8 cellular contexts compared by ENCODE assay signal in the genomic region with DNA sequence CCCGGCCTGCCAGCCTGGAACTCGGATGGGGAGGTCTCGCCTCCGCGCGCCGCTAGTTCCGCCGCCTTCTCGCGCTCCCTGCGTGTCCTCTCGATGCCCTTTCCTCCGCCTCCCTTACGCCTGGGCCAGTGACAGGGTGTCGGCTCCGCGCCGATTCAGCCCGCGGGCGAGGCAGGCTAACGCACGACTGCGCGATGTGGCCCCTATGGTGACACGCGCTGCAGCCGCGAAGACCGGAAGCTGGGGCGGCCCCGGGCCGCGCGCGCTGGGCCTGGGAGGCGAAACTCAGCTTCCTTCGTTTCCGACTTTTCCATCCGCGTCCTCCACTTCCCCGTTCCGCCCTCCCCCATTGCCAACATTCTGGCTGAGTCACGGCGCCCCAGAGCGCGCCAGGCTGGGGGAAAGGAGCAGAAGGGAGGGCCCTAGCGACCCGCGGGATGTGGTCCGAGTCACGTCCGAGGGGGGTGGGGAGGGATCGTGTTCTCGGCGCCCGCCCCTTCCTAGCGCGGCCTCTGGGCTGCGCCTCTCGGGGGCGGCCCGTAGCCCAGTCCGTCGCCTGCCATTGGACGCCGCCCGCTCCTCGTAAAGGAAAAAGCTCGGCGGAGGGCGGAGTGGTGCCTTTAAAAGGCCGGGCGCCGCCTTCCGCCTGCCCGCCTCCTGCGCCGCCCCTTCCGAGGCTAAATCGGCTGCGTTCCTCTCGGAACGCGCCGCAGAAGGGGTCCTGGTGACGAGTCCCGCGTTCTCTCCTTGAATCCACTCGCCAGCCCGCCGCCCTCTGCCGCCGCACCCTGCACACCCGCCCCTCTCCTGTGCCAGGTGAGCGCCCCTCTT. TPM values are rescaled to one million over a fixed set of nuclear protein-coding genes. Genes with fewer than 3 reads are reported as not detected.
DNase-seq lines count a peak whose midpoint lies in the region; ATAC-seq and TF ChIP-seq lines count a peak whose summit lies in the region.

A gene (plus strand): TSS at position 649 of the 831 bp plus-strand sequence. CDS start 1,138 bp downstream, outside the sequence.

- peak; percentile 83 for ATAC-seq in HG02610 (IDR thresholded peaks at IDR 0.05; ENCODE audit: unreplicated experiment)

- peaks cover 34% of the 10 kb centered on the region for H3K4me1 Mint-ChIP-seq in activated naive CD8-positive, alpha-beta T cell (ENCODE audit: low read depth)
- peaks cover 36% of the 10 kb centered on the region for H3K4me1 Mint-ChIP-seq in osteocyte (ENCODE audit: unreplicated experiment)

- peak within 1 kb of the TSS; percentile 100 for H3K4me3 Mint-ChIP-seq in activated naive CD8-positive, alpha-beta T cell
- H3K4me3 Mint-ChIP-seq in osteocyte (ENCODE audit: unreplicated experiment), result peak within 1 kb of the TSS; percentile 91

- peaks cover 32% of the 10 kb centered on the region for H3K36me3 ChIP-seq in thymus (ENCODE audit: control insufficient read depth, insufficient read depth)

- no peaks in the 10 kb centered on the region for H3K9me3 ChIP-seq in thymus (ENCODE audit: control insufficient read depth)

- H3K4me3 ChIP-seq in GM08714 (ENCODE audit: low read length), result peak within 1 kb of the TSS; percentile 74
- H3K4me3 ChIP-seq in thymus (ENCODE audit: low read length), result peak within 1 kb of the TSS; percentile 76

- H3K27ac ChIP-seq in thymus (ENCODE audit: low read depth), result peak within 1 kb of the TSS; percentile 97

- DNase-seq in NCI-H1105 (lab: John Stamatoyannopoulos, UW) (peak; percentile 97), SKM-1 treated with dmso at 0.1 percent for 144 hours (lab: John Stamatoyannopoulos, UW; ENCODE audit: unreplicated experiment) (peak; percentile 97), glomerular visceral epithelial cell (ENCODE audit: extremely low spot score) (peak; percentile 99), osteocyte (ENCODE audit: extremely low spot score, unreplicated experiment) (peak; percentile 99)

- peaks cover 19% of the 10 kb centered on the region for H3K4me1 ChIP-seq in thymus (ENCODE audit: control insufficient read depth, insufficient read depth, low read length)

- under 1% methylated on average over 97 of the region's 97 CpGs for WGBS in thymus

- peak within 1 kb of the TSS; percentile 97 for H3K27ac Mint-ChIP-seq in activated naive CD8-positive, alpha-beta T cell
- H3K27ac Mint-ChIP-seq in osteocyte (ENCODE audit: unreplicated experiment), result peak within 1 kb of the TSS; percentile 99

- H3K27me3 ChIP-seq in thymus (ENCODE audit: control insufficient read depth, insufficient read depth), result no peaks in the 10 kb centered on the region

- H3K36me3 Mint-ChIP-seq in activated naive CD8-positive, alpha-beta T cell, result no peaks in the 10 kb centered on the region
- peaks cover 27% of the 10 kb centered on the region for H3K36me3 Mint-ChIP-seq in osteocyte (ENCODE audit: unreplicated experiment)

- no peak for TF ChIP-seq CTCF in osteocyte (IDR thresholded peaks at IDR 0.05)

- no peaks in the 10 kb centered on the region for H3K9me3 Mint-ChIP-seq in activated naive CD8-positive, alpha-beta T cell (ENCODE audit: low read depth)
- no peaks in the 10 kb centered on the region for H3K9me3 Mint-ChIP-seq in osteocyte (ENCODE audit: unreplicated experiment)

- no peaks in the 10 kb centered on the region for H3K27me3 Mint-ChIP-seq in activated naive CD8-positive, alpha-beta T cell
- H3K27me3 Mint-ChIP-seq in osteocyte (ENCODE audit: unreplicated experiment), result no peaks in the 10 kb centered on the region

RNA-seq across cellular contexts. Expression of the gene that starts here (rescaled TPM):
- 750 and 765 TPM in 2 replicates for total RNA-seq in osteocyte
- polyA plus RNA-seq in thymus, result 451 TPM

Comparison
In these comparisons a context has a peak if more than half of its experiments do, and no peak if none do; other contexts are left out.
1. Peak in every context shown above with its lines: DNase-seq, ATAC-seq, H3K4me3 ChIP-seq and H3K27ac ChIP-seq.